Comparison of ENCODE assay signal across 12 cellular contexts in genomic region chr1:168202941-168203654, GRCh38. TPM values are rescaled to one million over a fixed set of nuclear protein-coding genes. Genes with fewer than 3 reads are reported as not detected.
DNase-seq lines count a peak whose midpoint lies in the region; ATAC-seq and TF ChIP-seq lines count a peak whose summit lies in the region.
"Had no signal": no experiment of that assay in that cellular context is flagged by ENCODE, and none has a peak within 500 bp of the region (broad histone marks: within the 10 kb centered on the region; RNA-seq: fewer than 3 reads in every experiment).

No MANE protein-coding gene starts in this region.

- peak overlapping the region; percentile 56 for H3K27ac ChIP-seq in brain microvascular endothelial cell
- no peak overlapping the region for H3K27ac ChIP-seq in aorta (ENCODE audit: low read depth in 1 of 2, low read length in 2 of 2)
- H3K27ac ChIP-seq: spleen had no signal

- TF ChIP-seq CTCF in brain microvascular endothelial cell (IDR thresholded peaks at IDR 0.05; ENCODE audit: low read depth, low read length, missing control alignments): no peak

- DNase-seq in SKM-1 treated with dmso at 0.1 percent for 144 hours (lab: John Stamatoyannopoulos, UW; ENCODE audit: unreplicated experiment) (peak; percentile 41), SKM-1 (lab: John Stamatoyannopoulos, UW; ENCODE audit: unreplicated experiment) (no peak), brain microvascular endothelial cell (peak; percentile 67), left cardiac atrium (no peak), aorta (no peak), NCI-H2196 treated with DMSO at 0.1 percent for 48 hours (lab: John Stamatoyannopoulos, UW; ENCODE audit: unreplicated experiment) (no peak), cerebellar nuclear complex (lab: John Stamatoyannopoulos, UW) (no peak), NCI-H1417 treated with DMSO at 0.1 percent for 48 hours (lab: John Stamatoyannopoulos, UW) (no peak)
- DNase-seq: activated CD4-positive, alpha-beta T cell treated with anti-CD3 and anti-CD28 coated beads for 1 hour; dermis blood vessel endothelial cell; NCI-H446 treated with DMSO at 0.1 percent for 48 hours; spleen had no signal

- H3K9me3 ChIP-seq in aorta (ENCODE audit: control insufficient read depth, low read length): no peaks in the 10 kb centered on the region
- H3K9me3 ChIP-seq: spleen had no signal

- no peaks in the 10 kb centered on the region for H3K4me1 ChIP-seq in aorta (ENCODE audit: control insufficient read depth in 1 of 2, insufficient read depth in 2 of 2, low read length in 2 of 2)
- H3K4me1 ChIP-seq: spleen had no signal

- H3K4me3 ChIP-seq in brain microvascular endothelial cell (ENCODE audit: low read depth, low read length): no peak overlapping the region
- H3K4me3 ChIP-seq in aorta (ENCODE audit: low read length in 2 of 2): no peak overlapping the region
- H3K4me3 ChIP-seq: spleen had no signal

- ATAC-seq in left cardiac atrium: peak; percentile 31 to 83
- peak; percentile 50 for ATAC-seq in aorta (ENCODE audit: low FRiP score)

- in situ Hi-C loops in brain microvascular endothelial cell (cut with HindIII; ENCODE audit: low pct_ligation_motif_present, low sequenced_read_pairs): no loop called here

- no peaks in the 10 kb centered on the region for H3K27me3 ChIP-seq in brain microvascular endothelial cell (replicated peaks)
- no peaks in the 10 kb centered on the region for H3K27me3 ChIP-seq in aorta (ENCODE audit: control insufficient read depth in 1 of 2, insufficient read depth in 2 of 2, low read length in 1 of 2)
- H3K27me3 ChIP-seq: spleen had no signal

- peaks cover 7% of the 10 kb centered on the region for H3K36me3 ChIP-seq in brain microvascular endothelial cell (replicated peaks)
- no peaks in the 10 kb centered on the region for H3K36me3 ChIP-seq in aorta (ENCODE audit: control insufficient read depth in 1 of 2, insufficient read depth in 2 of 2, low read length in 1 of 2)

- intact Hi-C loops in left cardiac atrium (cut with DNase I): no loop called here
- intact Hi-C loops in aorta (cut with DNase I): no loop called here

- 86 to 100% methylated on average over 1 of the region's 1 CpG for WGBS in aorta, 2 donors

RNA-seq across cellular contexts. Expression of gene SFT2D2, which starts 22.7 kb away (rescaled TPM):
- 10 to 100 TPM; 28.4 to 30.0 TPM for total RNA-seq in left cardiac atrium
- total RNA-seq in aorta: 100 to 1,000 TPM in 1 of 2 donors, 10 to 100 TPM in 1; 94.6 to 107 TPM
- polyA plus RNA-seq in aorta: 10 to 100 TPM in 1 of 2 donors, 1 to 10 TPM in 1; 5.3 to 11.4 TPM

RNA-seq across cellular contexts. Expression of gene TIPRL, which starts 24.3 kb away (rescaled TPM):
- total RNA-seq in left cardiac atrium (10 to 100 TPM; 22.8 to 28.8 TPM), aorta (10 to 100 TPM; 25.1 to 28.9 TPM)
- 10 to 100 TPM; 14.3 to 19.7 TPM for polyA plus RNA-seq in aorta

Comparison
In these comparisons a context has a peak if more than half of its experiments do, and no peak if none do; other contexts are left out.
1. DNase-seq: peak in SKM-1 treated with dmso at 0.1 percent for 144 hours (single experiment) and brain microvascular endothelial cell (single experiment); none in SKM-1 (single experiment), left cardiac atrium (single experiment), aorta (0 of 2), NCI-H2196 treated with DMSO at 0.1 percent for 48 hours (single experiment), cerebellar nuclear complex (0 of 2) and NCI-H1417 treated with DMSO at 0.1 percent for 48 hours (single experiment).